In the genomic region with DNA sequence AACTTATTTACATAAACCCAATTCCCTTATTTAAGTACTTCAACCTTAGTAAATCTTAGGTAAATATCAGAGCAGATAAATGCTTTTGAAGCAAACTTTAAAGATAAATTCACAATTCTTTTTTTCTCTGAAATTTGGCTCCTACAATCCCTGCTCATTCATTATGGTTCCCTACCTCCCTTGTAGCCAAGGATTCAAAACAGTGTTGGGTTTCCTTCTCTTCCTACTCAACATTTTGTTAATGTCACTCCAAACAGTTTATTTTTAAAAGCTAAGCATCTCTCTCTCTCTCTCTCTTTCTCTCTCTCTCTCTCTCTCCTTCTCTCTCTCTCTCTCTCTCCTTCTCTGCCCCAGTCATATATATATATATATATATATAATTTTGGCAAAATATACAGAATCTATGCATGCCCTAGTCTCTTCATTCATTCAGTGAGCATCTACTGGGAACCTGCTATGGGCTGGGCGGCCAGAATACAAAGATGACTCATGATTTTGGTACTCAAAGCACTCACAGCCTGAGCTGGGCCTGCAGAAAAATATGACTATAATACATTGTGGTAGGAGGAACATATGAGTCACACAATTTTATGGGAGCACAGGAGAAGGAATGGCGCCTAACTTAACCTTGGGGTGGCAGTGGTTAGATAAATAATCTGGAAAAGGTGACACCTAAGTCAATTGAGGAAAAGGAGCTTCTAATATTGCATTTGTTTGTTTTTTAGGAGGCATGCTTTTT, we compare ENCODE assay signal across 10 cellular contexts.
DNase-seq lines count a peak whose midpoint lies in the region; ATAC-seq, FAIRE-seq and TF ChIP-seq lines count a peak whose summit lies in the region.
"Had no signal": no experiment of that assay in that cellular context is flagged by ENCODE, and none has a peak within 500 bp of the region (broad histone marks: within the 10 kb centered on the region; RNA-seq: fewer than 3 reads in every experiment).

No MANE protein-coding gene starts in this region.

- H4K20me1 ChIP-seq in keratinocyte (ENCODE audit: control insufficient read depth, extremely low read depth, insufficient read depth, low read length) (no peaks in the 10 kb centered on the region), Karpas-422 (ENCODE audit: insufficient read depth, low read depth, low read length) (no peaks in the 10 kb centered on the region)

- H3K4me2 ChIP-seq in keratinocyte (ENCODE audit: control insufficient read depth, extremely low read depth, insufficient read depth, low read depth, low read length) (no peak overlapping the region), Karpas-422 (ENCODE audit: low read depth, low read length, poor library complexity, severe bottlenecking) (no peak overlapping the region)

- FAIRE-seq in keratinocyte (lab: Jason Lieb, UNC) = peak; percentile 52

- H3K27ac ChIP-seq in ACC112 (ENCODE audit: low read depth, low read length) (peak overlapping the region; percentile 76), adrenal gland (no peak overlapping the region), keratinocyte (ENCODE audit: control insufficient read depth, insufficient read depth, low read length) (no peak overlapping the region), Karpas-422 (ENCODE audit: low read length) (no peak overlapping the region)

- no peak for TF ChIP-seq POLR2A in adrenal gland (IDR thresholded peaks at IDR 0.05)

- no peaks in the 10 kb centered on the region for H3K9me3 ChIP-seq in adrenal gland (replicated peaks in 1 of 3)
- H3K9me3 ChIP-seq in keratinocyte (ENCODE audit: control insufficient read depth, low read depth, low read length) = no peaks in the 10 kb centered on the region
- no peaks in the 10 kb centered on the region for H3K9me3 ChIP-seq in Karpas-422 (ENCODE audit: low read length)

- 18 to 34% (median 25%) methylated on average over 2 of the region's 2 CpGs for WGBS in adrenal gland, 4 donors

- dilution Hi-C loops in keratinocyte (cut with MboI; ENCODE audit: extremely low pct_ligation_motif_present, low sequenced_read_pairs) = no loop called here

- ATAC-seq in HG02870 (IDR thresholded peaks at IDR 0.05; ENCODE audit: unreplicated experiment) (no peak), HG02623 (IDR thresholded peaks at IDR 0.05; ENCODE audit: unreplicated experiment) (no peak)

- H3K9me2 ChIP-seq in Karpas-422 (replicated peaks; ENCODE audit: insufficient read depth, low read length) = no peaks in the 10 kb centered on the region

- H3K4me1 ChIP-seq in ACC112 (ENCODE audit: control insufficient read depth, insufficient read depth, low read length, unreplicated experiment) (peaks cover 24% of the 10 kb centered on the region), adrenal gland (replicated peaks in 1 of 2) (no peaks in the 10 kb centered on the region), keratinocyte (ENCODE audit: control insufficient read depth, extremely low read depth, insufficient read depth, low read length) (peaks cover 6% of the 10 kb centered on the region), Karpas-422 (ENCODE audit: low read length) (no peaks in the 10 kb centered on the region)

- peak; percentile 79 for DNase-seq in HPDE6-E6E7 (ENCODE audit: extremely low spot score)
- DNase-seq in adrenal gland = peak; percentile 40 to 76 (median 73)
- DNase-seq in keratinocyte (ENCODE audit: low read depth, low spot score) = peak; percentile 73
- DNase-seq in activated CD4-positive, CD25-positive, alpha-beta regulatory T cell treated with anti-CD3 and anti-CD28 coated beads, Interleukin-2, amount 50 U/mL, for 72 hours = no peak
- DNase-seq in Karpas-422 = no peak
- DNase-seq: activated naive CD4-positive, alpha-beta T cell treated with anti-CD3 and anti-CD28 coated beads for 36 hours; DMS79 had no signal

- H3K79me2 ChIP-seq in ACC112 (ENCODE audit: control insufficient read depth, insufficient read depth, low read length, unreplicated experiment) = no peaks in the 10 kb centered on the region
- H3K79me2 ChIP-seq in keratinocyte (ENCODE audit: control insufficient read depth, insufficient read depth, low read length) = no peaks in the 10 kb centered on the region
- no peaks in the 10 kb centered on the region for H3K79me2 ChIP-seq in Karpas-422 (ENCODE audit: low read length)

- intact Hi-C loops in adrenal gland (cut with DNase I) = no loop called here

- H3K9ac ChIP-seq in keratinocyte (ENCODE audit: control insufficient read depth, extremely low read depth, insufficient read depth, low read length) (no peak overlapping the region), Karpas-422 (ENCODE audit: low read length) (no peak overlapping the region)

- TF ChIP-seq CTCF in adrenal gland (IDR thresholded peaks at IDR 0.05) = no peak
- TF ChIP-seq CTCF in keratinocyte (optimal IDR thresholded peaks at IDR 0.05 in 1 of 3, IDR thresholded peaks at IDR 0.05 in 1 of 3, conservative IDR thresholded peaks at IDR 0.05 in 1 of 3; ENCODE audit: extremely low read depth in 1 of 3, insufficient read depth in 2 of 3, low read length in 3 of 3) = no peak

- H3K9me1 ChIP-seq in keratinocyte (ENCODE audit: control insufficient read depth, extremely low read depth, insufficient read depth, low read length) = no peaks in the 10 kb centered on the region

- H2AFZ ChIP-seq in ACC112 (ENCODE audit: low read length, unreplicated experiment) = peak overlapping the region; percentile 59
- no peak overlapping the region for H2AFZ ChIP-seq in keratinocyte (ENCODE audit: control insufficient read depth, low read length)
- H2AFZ ChIP-seq in Karpas-422 (ENCODE audit: low read length) = no peak overlapping the region

- H3K36me3 ChIP-seq in ACC112 (ENCODE audit: insufficient read depth, low read length) (no peaks in the 10 kb centered on the region), adrenal gland (replicated peaks in 1 of 2) (no peaks in the 10 kb centered on the region), keratinocyte (ENCODE audit: control insufficient read depth in 2 of 2, extremely low read depth in 1 of 2, insufficient read depth in 2 of 2, low read length in 2 of 2) (no peaks in the 10 kb centered on the region), Karpas-422 (ENCODE audit: insufficient read depth, low read length) (no peaks in the 10 kb centered on the region)

- H3K27me3 ChIP-seq in ACC112 (ENCODE audit: insufficient read depth, low read length) (no peaks in the 10 kb centered on the region), adrenal gland (no peaks in the 10 kb centered on the region), keratinocyte (ENCODE audit: control insufficient read depth, extremely low read depth, insufficient read depth, low read length) (no peaks in the 10 kb centered on the region), Karpas-422 (ENCODE audit: low read length) (no peaks in the 10 kb centered on the region)

- H3K4me3 ChIP-seq in ACC112 (ENCODE audit: low read depth, low read length) (no peak overlapping the region), adrenal gland (no peak overlapping the region), keratinocyte (ENCODE audit: control insufficient read depth in 2 of 3, extremely low read depth in 1 of 3, insufficient read depth in 2 of 3, low read depth in 1 of 3, low read length in 3 of 3) (no peak overlapping the region), Karpas-422 (ENCODE audit: low read length) (no peak overlapping the region)

Comparison
In these comparisons a context has a peak if more than half of its experiments do, and no peak if none do; other contexts are left out.
1. DNase-seq: peak in HPDE6-E6E7 (single experiment), adrenal gland (7 of 7) and keratinocyte (single experiment); none in activated CD4-positive, CD25-positive, alpha-beta regulatory T cell treated with anti-CD3 and anti-CD28 coated beads, Interleukin-2, amount 50 U/mL, for 72 hours (single experiment) and Karpas-422 (single experiment).